In genomic region chr22:27870234-27871191, GRCh38 we compare ENCODE assay signal across 21 cellular contexts. TPM values are rescaled to one million over a fixed set of nuclear protein-coding genes. Genes with fewer than 3 reads are reported as not detected.
DNase-seq lines count a peak whose midpoint lies in the region; ATAC-seq and TF ChIP-seq lines count a peak whose summit lies in the region.
"Had no signal": no experiment of that assay in that cellular context is flagged by ENCODE, and none has a peak within 500 bp of the region (broad histone marks: within the 10 kb centered on the region; RNA-seq: fewer than 3 reads in every experiment).

No MANE protein-coding gene starts in this region.

- peaks cover 5% of the 10 kb centered on the region for H3K4me1 ChIP-seq in colonic mucosa
- H3K4me1 ChIP-seq in muscle layer of colon (ENCODE audit: insufficient read depth, low read length) = peaks cover 62% of the 10 kb centered on the region
- peaks cover 50 to 90% of the 10 kb centered on the region in 2 donors for H3K4me1 ChIP-seq in thoracic aorta (ENCODE audit: control insufficient read depth in 1 of 2, low read depth in 2 of 2)

- peak overlapping the region; percentile 36 for H3K27ac Mint-ChIP-seq in T-helper 1 cell treated with Interleukin-12 subunit alpha and Interleukin-12 subunit beta and Interleukin-4 antibody, amounts not matched to agents 30 μg/mL and 1 μg/mL, for 36 hours
- H3K27ac Mint-ChIP-seq: activated CD4-positive, alpha-beta memory T cell treated with anti-CD3 and anti-CD28 coated beads for 36 hours had no signal

- DNase-seq in T-helper 1 cell = no peak
- no peak for DNase-seq in colonic mucosa
- no peak for DNase-seq in thoracic aorta (ENCODE audit: low spot score)
- no peak for DNase-seq in DMS 273 (lab: John Stamatoyannopoulos, UW; ENCODE audit: unreplicated experiment)
- DNase-seq: activated CD4-positive, alpha-beta memory T cell treated with anti-CD3 and anti-CD28 coated beads for 36 hours; cerebellar nuclear complex; EL; foreskin melanocyte; KBM-7; NCI-H1092 treated with DMSO at 0.1 percent for 48 hours; NCI-H774; right cardiac atrium; stimulated activated CD4-positive, alpha-beta T cell treated with anti-CD3 and anti-CD28 coated beads, Interleukin-1b, Interleukin-23, amount 100 ng/mL, for 48 hours; thyroid gland had no signal

- no peaks in the 10 kb centered on the region for H3K9me3 Mint-ChIP-seq in T-helper 1 cell treated with Interleukin-12 subunit alpha and Interleukin-12 subunit beta and Interleukin-4 antibody, amounts not matched to agents 30 μg/mL and 1 μg/mL, for 36 hours
- H3K9me3 Mint-ChIP-seq: activated CD4-positive, alpha-beta memory T cell treated with anti-CD3 and anti-CD28 coated beads for 36 hours had no signal

- H3K36me3 Mint-ChIP-seq in T-helper 1 cell treated with Interleukin-12 subunit alpha and Interleukin-12 subunit beta and Interleukin-4 antibody, amounts not matched to agents 30 μg/mL and 1 μg/mL, for 36 hours (ENCODE audit: low read depth) = peaks cover 34% of the 10 kb centered on the region

- H3K27me3 Mint-ChIP-seq in T-helper 1 cell treated with Interleukin-12 subunit alpha and Interleukin-12 subunit beta and Interleukin-4 antibody, amounts not matched to agents 30 μg/mL and 1 μg/mL, for 36 hours (ENCODE audit: low read depth) = no peaks in the 10 kb centered on the region
- H3K27me3 Mint-ChIP-seq: activated CD4-positive, alpha-beta memory T cell treated with anti-CD3 and anti-CD28 coated beads for 36 hours had no signal

- H3K9me3 ChIP-seq in colonic mucosa (no peaks in the 10 kb centered on the region), muscle layer of colon (ENCODE audit: low read length) (no peaks in the 10 kb centered on the region), thoracic aorta (no peaks in the 10 kb centered on the region)
- H3K9me3 ChIP-seq: thyroid gland had no signal

- H3K27ac ChIP-seq in colonic mucosa = peak overlapping the region; percentile 81
- peak overlapping the region; percentile 25 for H3K27ac ChIP-seq in muscle layer of colon (ENCODE audit: low read depth, low read length)
- peak overlapping the region; percentile 22 to 76 for H3K27ac ChIP-seq in thoracic aorta
- H3K27ac ChIP-seq: VCaP had no signal

- no peaks in the 10 kb centered on the region for H3K27me3 ChIP-seq in colonic mucosa
- H3K27me3 ChIP-seq in muscle layer of colon (ENCODE audit: control insufficient read depth in 1 of 2, insufficient read depth in 2 of 2, low read length in 2 of 2) = no peaks in the 10 kb centered on the region
- no peaks in the 10 kb centered on the region for H3K27me3 ChIP-seq in thoracic aorta (replicated peaks; ENCODE audit: insufficient read depth)
- H3K27me3 ChIP-seq: thyroid gland had no signal

- H3K9ac ChIP-seq in colonic mucosa (ENCODE audit: low read depth in 2 of 2, low read length in 2 of 2) (peak overlapping the region in 1 of 2 donors; percentile 1), muscle layer of colon (ENCODE audit: low read length) (no peak overlapping the region)

- no peak overlapping the region for H3K4me3 Mint-ChIP-seq in T-helper 1 cell treated with Interleukin-12 subunit alpha and Interleukin-12 subunit beta and Interleukin-4 antibody, amounts not matched to agents 30 μg/mL and 1 μg/mL, for 36 hours
- H3K4me3 Mint-ChIP-seq: activated CD4-positive, alpha-beta memory T cell treated with anti-CD3 and anti-CD28 coated beads for 36 hours; CD14-positive monocyte had no signal

- ATAC-seq in thoracic aorta (ENCODE audit: insufficient number of reproducible peaks, low FRiP score, low read depth) (no peak), HG03108 (IDR thresholded peaks at IDR 0.05; ENCODE audit: unreplicated experiment) (no peak)
- no peak for ATAC-seq in activated CD4-positive, CD25-positive, alpha-beta regulatory T cell treated with anti-CD3 and anti-CD28 coated beads, Interleukin-2, amount 50 U/mL, for 24 hours
- ATAC-seq: right cardiac atrium had no signal

- peaks cover 34% of the 10 kb centered on the region for H3K4me1 Mint-ChIP-seq in T-helper 1 cell treated with Interleukin-12 subunit alpha and Interleukin-12 subunit beta and Interleukin-4 antibody, amounts not matched to agents 30 μg/mL and 1 μg/mL, for 36 hours (ENCODE audit: low read depth)

- no peak overlapping the region for H3K4me3 ChIP-seq in colonic mucosa
- no peak overlapping the region for H3K4me3 ChIP-seq in muscle layer of colon (ENCODE audit: low read depth in 1 of 2, low read length in 2 of 2)
- H3K4me3 ChIP-seq in thoracic aorta = no peak overlapping the region
- H3K4me3 ChIP-seq: lung, thyroid gland had no signal

- TF ChIP-seq CTCF in colonic mucosa (IDR thresholded peaks at IDR 0.05) = no peak
- no peak for TF ChIP-seq CTCF in thoracic aorta (IDR thresholded peaks at IDR 0.05)

- no peaks in the 10 kb centered on the region for H3K36me3 ChIP-seq in colonic mucosa
- peaks cover 12% of the 10 kb centered on the region for H3K36me3 ChIP-seq in muscle layer of colon (ENCODE audit: insufficient read depth, low read length)
- peaks cover 5% of the 10 kb centered on the region for H3K36me3 ChIP-seq in thoracic aorta

- intact Hi-C loops in colonic mucosa (cut with DNase I) = no loop called here

RNA-seq across cellular contexts. Expression of gene PITPNB, which starts 48.5 kb away (rescaled TPM):
- total RNA-seq in colonic mucosa = 10 to 100 TPM; 40.0 to 51.6 TPM
- total RNA-seq in thoracic aorta = 100 to 1,000 TPM in 1 of 2 donors, 10 to 100 TPM in 1; 42.2 to 111 TPM

Comparison
In these comparisons a context has a peak if more than half of its experiments do, and no peak if none do; other contexts are left out.
1. H3K27ac ChIP-seq: peak in every context shown above with its lines; median percentile 81 in colonic mucosa; 49 in thoracic aorta; 25 in muscle layer of colon.